In genomic region chr1:38766125-38766524, GRCh38 we compare ENCODE assay signal across 28 cellular contexts.
"Had no signal": no experiment of that assay in that cellular context is flagged by ENCODE, and none has a peak within 500 bp of the region (broad histone marks: within the 10 kb centered on the region; RNA-seq: fewer than 3 reads in every experiment).

No MANE protein-coding gene starts in this region.

- H3K27ac ChIP-seq: stomach, suprapubic skin, testis, thoracic aorta, thyroid gland, tibial artery, tibial nerve, transverse colon, upper lobe of left lung, upper lobe of right lung, uterus, vagina had no signal

- H3K4me1 Mint-ChIP-seq: stimulated activated effector memory CD8-positive, alpha-beta T cell treated with anti-CD3 and anti-CD28 coated beads, Interleukin-12 subunit alpha, Interleukin-12 subunit beta, amount 100 ng/mL, for 72 hours; stimulated activated memory B cell treated with anti-CD40 and anti-IgM and Interleukin-4, amounts not matched to agents 10 μg/mL and 1 μg/mL and 100 μg/mL, for 72 hours; stimulated activated naive B cell treated with anti-CD40 and anti-IgM and Interleukin-4, amounts not matched to agents 10 μg/mL and 1 μg/mL and 100 μg/mL, for 72 hours; stimulated activated naive CD8-positive, alpha-beta T cell treated with anti-CD3 and anti-CD28 coated beads, Interleukin-15, amount 100 ng/mL, for 72 hours had no signal

- H3K9me3 Mint-ChIP-seq: stimulated activated effector memory CD8-positive, alpha-beta T cell treated with anti-CD3 and anti-CD28 coated beads, Interleukin-12 subunit alpha, Interleukin-12 subunit beta, amount 100 ng/mL, for 72 hours; stimulated activated naive CD8-positive, alpha-beta T cell treated with anti-CD3 and anti-CD28 coated beads, Interleukin-15, amount 100 ng/mL, for 72 hours; stimulated activated naive CD8-positive, alpha-beta T cell treated with anti-CD3 and anti-CD28 coated beads, Interleukin-15, Interleukin-2, amounts not matched to agents 100 ng/mL and 50 ng/mL, for 24 hours; type B pancreatic cell had no signal

- H3K36me3 Mint-ChIP-seq: stimulated activated effector memory CD8-positive, alpha-beta T cell treated with anti-CD3 and anti-CD28 coated beads, Interleukin-12 subunit alpha, Interleukin-12 subunit beta, amount 100 ng/mL, for 72 hours; stimulated activated memory B cell treated with anti-CD40 and anti-IgM and Interleukin-4, amounts not matched to agents 10 μg/mL and 1 μg/mL and 100 μg/mL, for 72 hours; stimulated activated naive B cell treated with anti-CD40 and anti-IgM and Interleukin-4, amounts not matched to agents 10 μg/mL and 1 μg/mL and 100 μg/mL, for 72 hours; type B pancreatic cell had no signal

- H3K9me3 ChIP-seq: stomach, suprapubic skin, testis, thoracic aorta, thyroid gland, tibial artery, tibial nerve, transverse colon, upper lobe of left lung, upper lobe of right lung, uterus, vagina had no signal

- H3K4me3 Mint-ChIP-seq: stimulated activated effector memory CD8-positive, alpha-beta T cell treated with anti-CD3 and anti-CD28 coated beads, Interleukin-12 subunit alpha, Interleukin-12 subunit beta, amount 100 ng/mL, for 72 hours; stimulated activated memory B cell treated with anti-CD40 and anti-IgM and Interleukin-4, amounts not matched to agents 10 μg/mL and 1 μg/mL and 100 μg/mL, for 72 hours; stimulated activated naive B cell treated with anti-CD40 and anti-IgM and Interleukin-4, amounts not matched to agents 10 μg/mL and 1 μg/mL and 100 μg/mL, for 72 hours; stimulated activated naive CD8-positive, alpha-beta T cell treated with anti-CD3 and anti-CD28 coated beads, Interleukin-15, amount 100 ng/mL, for 72 hours; stimulated activated naive CD8-positive, alpha-beta T cell treated with anti-CD3 and anti-CD28 coated beads, Interleukin-15, Interleukin-2, amounts not matched to agents 100 ng/mL and 50 ng/mL, for 24 hours; type B pancreatic cell had no signal

- H3K4me1 ChIP-seq: stomach, suprapubic skin, testis, thyroid gland, tibial artery, tibial nerve, transverse colon, upper lobe of left lung, upper lobe of right lung, uterus, vagina had no signal

- H3K4me3 ChIP-seq: stomach, suprapubic skin, testis, thoracic aorta, thyroid gland, tibial artery, tibial nerve, transverse colon, upper lobe of left lung, upper lobe of right lung, uterus, vagina had no signal

- ATAC-seq: stimulated activated effector memory CD8-positive, alpha-beta T cell treated with anti-CD3 and anti-CD28 coated beads, Interleukin-12 subunit alpha, Interleukin-12 subunit beta, amount 100 ng/mL, for 72 hours; stimulated activated memory B cell treated with anti-CD40 and anti-IgM and Interleukin-4, amounts not matched to agents 10 μg/mL and 1 μg/mL and 100 μg/mL, for 72 hours; stimulated activated naive B cell treated with anti-CD40 and anti-IgM and Interleukin-4, amounts not matched to agents 10 μg/mL and 1 μg/mL and 100 μg/mL, for 72 hours; stimulated activated naive CD8-positive, alpha-beta T cell treated with anti-CD3 and anti-CD28 coated beads, Interleukin-15, amount 100 ng/mL, for 72 hours; stimulated activated naive CD8-positive, alpha-beta T cell treated with anti-CD3 and anti-CD28 coated beads, Interleukin-15, Interleukin-2, amounts not matched to agents 100 U/mL and 50 U/mL, for 24 hours; upper lobe of right lung had no signal

- H3K36me3 ChIP-seq: stomach, suprapubic skin, thoracic aorta, thyroid gland, tibial artery, tibial nerve, transverse colon, upper lobe of left lung, upper lobe of right lung, uterus, vagina had no signal

- H3K27me3 ChIP-seq: testis, thyroid gland, upper lobe of left lung, upper lobe of right lung, uterus, vagina had no signal

- DNase-seq: stimulated activated CD4-positive, alpha-beta T cell treated with anti-CD3 and anti-CD28 coated beads, Interleukin-2, amount 100 ng/mL, for 48 hours; stimulated activated CD4-positive, alpha-beta T cell treated with anti-CD3 and anti-CD28 coated beads, Interleukin-4, amount 100 ng/mL, for 1 hour; stimulated activated CD4-positive, alpha-beta T cell treated with anti-CD3 and anti-CD28 coated beads, Interleukin-4, amount 100 ng/mL, for 24 hours; stimulated activated CD4-positive, alpha-beta T cell treated with anti-CD3 and anti-CD28 coated beads, Interleukin-4, amount 100 ng/mL, for 4 hours; stimulated activated CD8-positive, alpha-beta memory T cell treated with anti-CD3 and anti-CD28 coated beads, Interleukin-4, amount 100 ng/mL, for 48 hours; stimulated activated naive B cell treated with anti-CD40 and anti-IgM and Interleukin-4, amounts not matched to agents 10 μg/mL and 1 μg/mL and 100 μg/mL, for 72 hours; stimulated activated naive CD4-positive, alpha-beta T cell; stimulated activated naive CD4-positive, alpha-beta T cell treated with Interleukin-2 at 50 U/mL for 16 hours; stimulated activated naive CD8-positive, alpha-beta T cell treated with anti-CD3 and anti-CD28 coated beads, Interleukin-15, amount 100 ng/mL, for 72 hours; stimulated activated naive CD8-positive, alpha-beta T cell treated with anti-CD3 and anti-CD28 coated beads, Interleukin-15, Interleukin-2, amounts not matched to agents 100 U/mL and 50 U/mL, for 24 hours; stomach; substantia nigra; testis; thyroid gland; tibial artery; transverse colon; trophoblast cell; upper lobe of left lung; upper lobe of right lung; uterus had no signal

- H3K27ac Mint-ChIP-seq: stimulated activated effector memory CD8-positive, alpha-beta T cell treated with anti-CD3 and anti-CD28 coated beads, Interleukin-12 subunit alpha, Interleukin-12 subunit beta, amount 100 ng/mL, for 72 hours; stimulated activated memory B cell treated with anti-CD40 and anti-IgM and Interleukin-4, amounts not matched to agents 10 μg/mL and 1 μg/mL and 100 μg/mL, for 72 hours; stimulated activated naive B cell treated with anti-CD40 and anti-IgM and Interleukin-4, amounts not matched to agents 10 μg/mL and 1 μg/mL and 100 μg/mL, for 72 hours; stimulated activated naive CD8-positive, alpha-beta T cell treated with anti-CD3 and anti-CD28 coated beads, Interleukin-15, amount 100 ng/mL, for 72 hours; stimulated activated naive CD8-positive, alpha-beta T cell treated with anti-CD3 and anti-CD28 coated beads, Interleukin-15, Interleukin-2, amounts not matched to agents 100 ng/mL and 50 ng/mL, for 24 hours; type B pancreatic cell had no signal
